Comparison of ENCODE assay signal across 9 cellular contexts in genomic region chr1:52057245-52057644, GRCh38. TPM values are rescaled to one million over a fixed set of nuclear protein-coding genes. Genes with fewer than 3 reads are reported as not detected.
DNase-seq lines count a peak whose midpoint lies in the region; ATAC-seq, FAIRE-seq and TF ChIP-seq lines count a peak whose summit lies in the region.
"Had no signal": no experiment of that assay in that cellular context is flagged by ENCODE, and none has a peak within 500 bp of the region (broad histone marks: within the 10 kb centered on the region; RNA-seq: fewer than 3 reads in every experiment).

No MANE protein-coding gene starts in this region.

- POLR2A ChIA-PET in CD4-positive, alpha-beta memory T cell (lab: Charles Lee; ENCODE audit: partially characterized antibody): interaction anchor here (0.6 to 5.3 kb wide), 4 partner anchors 14 to 496 kb away, joined by 3 to 67 read pairs (median 5); partner anchors contain the start of genes KTI12, ORC1, PRPF38A and TUT4

- H3K4me3 ChIP-seq in CD4-positive, alpha-beta memory T cell (ENCODE audit: low read length in 2 of 2): peak overlapping the region; percentile 81 to 87
- peak overlapping the region; percentile 97 for H3K4me3 ChIP-seq in MG63
- peak overlapping the region; percentile 94 to 99 for H3K4me3 ChIP-seq in duodenal mucosa (ENCODE audit: low read depth in 1 of 2, low read length in 2 of 2)
- peak overlapping the region; percentile 69 for H3K4me3 ChIP-seq in neuron (ENCODE audit: low read length)

- H3K27ac Mint-ChIP-seq in CD4-positive, alpha-beta memory T cell: peak overlapping the region; percentile 84 to 97 (median 96)

- no peaks in the 10 kb centered on the region for H3K9me3 ChIP-seq in CD4-positive, alpha-beta memory T cell (ENCODE audit: control insufficient read depth in 1 of 2, low read length in 2 of 2)
- H3K9me3 ChIP-seq in MG63 (no peaks in the 10 kb centered on the region), duodenal mucosa (ENCODE audit: control insufficient read depth in 1 of 2, low read length in 2 of 2) (no peaks in the 10 kb centered on the region), neuron (ENCODE audit: low read length) (no peaks in the 10 kb centered on the region)

- in situ Hi-C loops in GM13977 (cut with MboI; ENCODE audit: low pct_unique_long_range_greater_than_20kb, low sequenced_read_pairs, unreplicated experiment): no loop called here

- DNase-seq in CD4-positive, alpha-beta memory T cell: no peak
- no peak for DNase-seq in MG63
- DNase-seq in NCI-H774 (lab: John Stamatoyannopoulos, UW): no peak
- no peak for DNase-seq in GM19239 (ENCODE audit: insufficient read length, low spot score)
- no peak for DNase-seq in GM13977 (ENCODE audit: low spot score)

- peaks cover 0 to 4% (median 0%) of the 10 kb centered on the region in 8 donors for H3K9me3 Mint-ChIP-seq in CD4-positive, alpha-beta memory T cell

- peaks cover 15% of the 10 kb centered on the region for H3K36me3 ChIP-seq in CD4-positive, alpha-beta memory T cell (ENCODE audit: insufficient read depth, low read length)
- H3K36me3 ChIP-seq in MG63 (peaks cover 27% of the 10 kb centered on the region), duodenal mucosa (ENCODE audit: control insufficient read depth in 1 of 2, insufficient read depth in 2 of 2, low read length in 2 of 2) (peaks cover 9 to 18% of the 10 kb centered on the region in 2 donors), neuron (ENCODE audit: insufficient read depth, low read length) (peaks cover 31% of the 10 kb centered on the region)

- ATAC-seq in HG03442 (IDR thresholded peaks at IDR 0.05; ENCODE audit: unreplicated experiment): no peak

- H3K4me1 Mint-ChIP-seq in CD4-positive, alpha-beta memory T cell: peaks cover 36 to 72% (median 54%) of the 10 kb centered on the region in 4 donors

- FAIRE-seq in GM19239 (lab: Jason Lieb, UNC): no peak
- FAIRE-seq: frontal cortex had no signal

- H3K4me3 Mint-ChIP-seq in CD4-positive, alpha-beta memory T cell: peak overlapping the region; percentile 98 to 100 (median 98)

- peaks cover 56% of the 10 kb centered on the region for H3K4me1 ChIP-seq in CD4-positive, alpha-beta memory T cell (ENCODE audit: insufficient read depth, low read length)
- peaks cover 31 to 33% of the 10 kb centered on the region in 2 donors for H3K4me1 ChIP-seq in duodenal mucosa (ENCODE audit: control insufficient read depth in 1 of 2, insufficient read depth in 2 of 2, low read length in 2 of 2)
- H3K4me1 ChIP-seq in neuron (ENCODE audit: insufficient read depth, low read length): peaks cover 30% of the 10 kb centered on the region

- H2AFZ ChIP-seq in neuron (ENCODE audit: low read depth, low read length): no peak overlapping the region

- H3K27me3 Mint-ChIP-seq in CD4-positive, alpha-beta memory T cell: no peaks in the 10 kb centered on the region

- H3K36me3 Mint-ChIP-seq in CD4-positive, alpha-beta memory T cell: peaks cover 14 to 46% of the 10 kb centered on the region in 2 donors

- intact Hi-C loops in CD4-positive, alpha-beta memory T cell (cut with micrococcal nuclease): no loop called here

- CTCF ChIA-PET in CD4-positive, alpha-beta memory T cell (lab: Charles Lee; ENCODE audit: partially characterized antibody): no interaction called here

- TF ChIP-seq CTCF in GM13977 (IDR thresholded peaks at IDR 0.05; ENCODE audit: extremely low read depth, insufficient read depth, missing control alignments): no peak

- H3K27me3 ChIP-seq in CD4-positive, alpha-beta memory T cell (ENCODE audit: insufficient read depth, low read length): no peaks in the 10 kb centered on the region
- H3K27me3 ChIP-seq in MG63: no peaks in the 10 kb centered on the region
- no peaks in the 10 kb centered on the region for H3K27me3 ChIP-seq in duodenal mucosa (ENCODE audit: control insufficient read depth in 1 of 2, insufficient read depth in 2 of 2, low read length in 2 of 2)
- no peaks in the 10 kb centered on the region for H3K27me3 ChIP-seq in neuron (ENCODE audit: insufficient read depth, low read length)

- H3K27ac ChIP-seq in CD4-positive, alpha-beta memory T cell (ENCODE audit: low read depth, low read length): peak overlapping the region; percentile 88
- H3K27ac ChIP-seq in duodenal mucosa (ENCODE audit: low read depth, low read length): no peak overlapping the region

- H3K9ac ChIP-seq in duodenal mucosa (ENCODE audit: low read depth in 1 of 2, low read length in 2 of 2): peak overlapping the region; percentile 75 to 83

RNA-seq across cellular contexts. Expression of gene BTF3L4, which starts 1.1 kb away (rescaled TPM):
- 10 to 100 TPM; 30.4 to 34.6 TPM for total RNA-seq in CD4-positive, alpha-beta memory T cell
- polyA plus RNA-seq in CD4-positive, alpha-beta memory T cell: 10 to 100 TPM; 60.7 to 91.2 TPM
- 45.4 and 74.2 TPM in 2 replicates for total RNA-seq in MG63 (2014; rRNA removed; shearing (Covaris generic); ENCODE audit: low replicate concordance)

RNA-seq across cellular contexts. Expression of gene TXNDC12, which starts 2.3 kb away (rescaled TPM):
- 10 to 100 TPM; 39.9 to 41.3 TPM for total RNA-seq in CD4-positive, alpha-beta memory T cell
- 100 to 1,000 TPM in 1 of 2 donors, 10 to 100 TPM in 1; 78.8 to 111 TPM for polyA plus RNA-seq in CD4-positive, alpha-beta memory T cell
- 16.2 and 42.9 TPM in 2 replicates for total RNA-seq in MG63 (2014; rRNA removed; shearing (Covaris generic); ENCODE audit: low replicate concordance)

RNA-seq across cellular contexts. Expression of gene KTI12, which starts 23.6 kb away (rescaled TPM):
- total RNA-seq in CD4-positive, alpha-beta memory T cell: 10 to 100 TPM; 14.0 to 15.6 TPM
- 10 to 100 TPM; 26.6 to 43.5 TPM for polyA plus RNA-seq in CD4-positive, alpha-beta memory T cell
- 11.1 and 15.6 TPM in 2 replicates for total RNA-seq in MG63 (2014; rRNA removed; shearing (Covaris generic); ENCODE audit: low replicate concordance)
